In genomic region chr14:99524804-99525698, GRCh38 we compare ENCODE assay signal across 9 cellular contexts. TPM values are rescaled to one million over a fixed set of nuclear protein-coding genes. Genes with fewer than 3 reads are reported as not detected.
DNase-seq lines count a peak whose midpoint lies in the region; ATAC-seq and TF ChIP-seq lines count a peak whose summit lies in the region.
"Had no signal": no experiment of that assay in that cellular context is flagged by ENCODE, and none has a peak within 500 bp of the region (broad histone marks: within the 10 kb centered on the region; RNA-seq: fewer than 3 reads in every experiment).

No MANE protein-coding gene starts in this region.

- POLR2A ChIA-PET in Panc1 (lab: Charles Lee) = no interaction called here

- H3K36me3 ChIP-seq in Panc1 (ENCODE audit: control insufficient read depth, insufficient read depth, low read length) (no peaks in the 10 kb centered on the region), fibroblast of lung (ENCODE audit: control insufficient read depth, insufficient read depth, low read length) (no peaks in the 10 kb centered on the region), psoas muscle (ENCODE audit: insufficient read depth in 1 of 2, low read depth in 1 of 2) (no peaks in the 10 kb centered on the region)

- 66 to 72% (median 70%) methylated on average over 17 of the region's 17 CpGs for WGBS in psoas muscle, 3 donors

- TF ChIP-seq CTCF in Panc1 (IDR thresholded peaks at IDR 0.05) (peak; percentile 64), fibroblast of lung (conservative IDR thresholded peaks at IDR 0.05 in 1 of 2, IDR thresholded peaks at IDR 0.05 in 1 of 2; ENCODE audit: low read depth in 1 of 2, low read length in 2 of 2) (peak; percentile 15 to 52), psoas muscle (IDR thresholded peaks at IDR 0.05) (no peak)

- H3K9ac ChIP-seq in fibroblast of lung (ENCODE audit: insufficient read depth, low read length) = no peak overlapping the region
- H3K9ac ChIP-seq: BLaER1 had no signal

- no peaks in the 10 kb centered on the region for H3K79me2 ChIP-seq in fibroblast of lung (ENCODE audit: control insufficient read depth, insufficient read depth, low read length)

- peak in 2 of 3 experiments; percentile 42 to 48 for DNase-seq in NCI-H1417 (lab: John Stamatoyannopoulos, UW)
- DNase-seq in NCI-H1417 treated with DMSO at 0.1 percent for 48 hours (lab: John Stamatoyannopoulos, UW) = no peak
- DNase-seq in Panc1 (ENCODE audit: low read depth, low spot score) = no peak
- DNase-seq in fibroblast of lung (ENCODE audit: low read depth in 2 of 2) = peak; percentile 66 to 68
- peak; percentile 10 to 45 for DNase-seq in psoas muscle
- no peak for DNase-seq in NOMO-1 treated with dmso at 0.1 percent for 144 hours (lab: John Stamatoyannopoulos, UW; ENCODE audit: unreplicated experiment)
- DNase-seq in activated CD4-positive, alpha-beta T cell treated with anti-CD3 and anti-CD28 coated beads, Interleukin-2, amount 50 U/mL, for 4 hours = no peak

- H3K4me1 ChIP-seq in Panc1 (ENCODE audit: control insufficient read depth, insufficient read depth, low read length) = peaks cover 78% of the 10 kb centered on the region
- peaks cover 12% of the 10 kb centered on the region for H3K4me1 ChIP-seq in fibroblast of lung (ENCODE audit: control insufficient read depth, extremely low read depth, insufficient read depth, low read length)
- H3K4me1 ChIP-seq in psoas muscle = no peaks in the 10 kb centered on the region

- intact Hi-C loops in Panc1 (cut with micrococcal nuclease; ENCODE audit: unreplicated experiment) = no loop called here
- intact Hi-C loops in psoas muscle (cut with DNase I) = no loop called here

- H3K27ac ChIP-seq in Panc1 (ENCODE audit: low read length) (peak overlapping the region; percentile 65), fibroblast of lung (ENCODE audit: insufficient read depth, low read length) (no peak overlapping the region), psoas muscle (no peak overlapping the region)
- H3K27ac ChIP-seq: BLaER1 had no signal

- H4K20me1 ChIP-seq in fibroblast of lung (ENCODE audit: control insufficient read depth, extremely low read depth, insufficient read depth, low read length) = no peaks in the 10 kb centered on the region

- H2AFZ ChIP-seq in fibroblast of lung (ENCODE audit: low read length) = no peak overlapping the region

- H3K9me3 ChIP-seq in Panc1 (ENCODE audit: control insufficient read depth, insufficient read depth, low read depth, low read length) (no peaks in the 10 kb centered on the region), fibroblast of lung (ENCODE audit: control insufficient read depth, insufficient read depth, low read depth, low read length) (no peaks in the 10 kb centered on the region), psoas muscle (no peaks in the 10 kb centered on the region)
- H3K9me3 ChIP-seq: BLaER1 had no signal

- H3K27me3 ChIP-seq in Panc1 (ENCODE audit: control insufficient read depth, insufficient read depth, low read length) = no peaks in the 10 kb centered on the region
- H3K27me3 ChIP-seq in fibroblast of lung (ENCODE audit: control insufficient read depth, insufficient read depth, low read length) = no peaks in the 10 kb centered on the region
- peaks cover 0 to 3% (median 0%) of the 10 kb centered on the region in 3 donors for H3K27me3 ChIP-seq in psoas muscle (ENCODE audit: insufficient read depth in 3 of 3, low read length in 2 of 3)
- H3K27me3 ChIP-seq: BLaER1 had no signal

- in situ Hi-C loops in Panc1 (cut with HindIII; ENCODE audit: low pct_unique_long_range_greater_than_20kb, low sequenced_read_pairs) = no loop called here

- ATAC-seq in Panc1 (peak; percentile 69), psoas muscle (peak in 2 of 4 donors; percentile 28 to 32), GM21367 (IDR thresholded peaks at IDR 0.05; ENCODE audit: unreplicated experiment) (no peak)

- CTCF ChIA-PET in Panc1 (lab: Charles Lee) = no interaction called here

- BruUV-seq in Panc1 (replicated peaks; lab: Mats Ljungman, UMichigan) = no TSS peak

- H3K4me3 ChIP-seq in Panc1 (ENCODE audit: low read depth in 2 of 2, low read length in 2 of 2) (no peak overlapping the region), fibroblast of lung (replicated peaks in 1 of 4; ENCODE audit: control extremely low read depth in 1 of 4, insufficient read depth in 1 of 4, low read depth in 3 of 4, low read length in 4 of 4) (no peak overlapping the region), psoas muscle (no peak overlapping the region)
- H3K4me3 ChIP-seq: BLaER1 had no signal

- H3K4me2 ChIP-seq in fibroblast of lung (ENCODE audit: extremely low read depth, insufficient read depth, low read length) = no peak overlapping the region
- H3K4me2 ChIP-seq: BLaER1 had no signal

RNA-seq across cellular contexts. Expression of gene CCNK, which starts 43.8 kb away (rescaled TPM):
- total RNA-seq in Panc1 (2021; ENCODE audit: unreplicated experiment) (47.8 TPM), fibroblast of lung (33.9 and 51.0 TPM in 2 replicates), psoas muscle (10 to 100 TPM; 31.1 to 53.2 (median 42.4) TPM)
- 23.5 TPM for polyA plus RNA-seq in Panc1 (2012; ENCODE audit: insufficient read length)
- polyA plus RNA-seq in fibroblast of lung (7.3 and 12.9 TPM in 2 replicates), psoas muscle (10 to 100 TPM; 17.6 to 44.5 (median 27.7) TPM)
- polyA plus RNA-seq in fibroblast of lung (2012) = 48.1 and 57.4 TPM in 2 replicates
- 7.6 and 14.6 TPM in 2 replicates for polyA minus RNA-seq in fibroblast of lung (ENCODE audit: low replicate concordance)

RNA-seq across cellular contexts. Expression of gene SETD3, which starts 44.4 kb away (rescaled TPM):
- total RNA-seq in Panc1 (2021; ENCODE audit: unreplicated experiment) = 51.1 TPM
- 25.3 TPM for polyA plus RNA-seq in Panc1 (2012; ENCODE audit: insufficient read length)
- 38.3 and 43.1 TPM in 2 replicates for total RNA-seq in fibroblast of lung
- 30.9 TPM in 2 replicates for polyA plus RNA-seq in fibroblast of lung
- polyA plus RNA-seq in fibroblast of lung (2012) = 25.3 and 25.8 TPM in 2 replicates
- 19.5 and 23.3 TPM in 2 replicates for polyA minus RNA-seq in fibroblast of lung (ENCODE audit: low replicate concordance)
- total RNA-seq in psoas muscle = 100 to 1,000 TPM in 3 of 4 donors, 10 to 100 TPM in 1; 88.6 to 128 (median 125) TPM
- 100 to 1,000 TPM in 2 of 3 donors, 10 to 100 TPM in 1; 84.0 to 177 (median 113) TPM for polyA plus RNA-seq in psoas muscle

Comparison
In these comparisons a context has a peak if more than half of its experiments do, and no peak if none do; other contexts are left out.
1. DNase-seq: peak in NCI-H1417 (2 of 3), fibroblast of lung (2 of 2) and psoas muscle (2 of 2); none in NCI-H1417 treated with DMSO at 0.1 percent for 48 hours (single experiment), Panc1 (single experiment), NOMO-1 treated with dmso at 0.1 percent for 144 hours (single experiment) and activated CD4-positive, alpha-beta T cell treated with anti-CD3 and anti-CD28 coated beads, Interleukin-2, amount 50 U/mL, for 4 hours (0 of 2).